ENCODE assay signal across 13 cellular contexts in genomic region chr15:31498329-31498728, GRCh38.
"Had no signal": no experiment of that assay in that cellular context is flagged by ENCODE, and none has a peak within 500 bp of the region (broad histone marks: within the 10 kb centered on the region; RNA-seq: fewer than 3 reads in every experiment).

No MANE protein-coding gene starts in this region.

- H3K4me3 ChIP-seq: esophagus muscularis mucosa, lower lobe of right lung, right atrium auricular region, tibial nerve, uterus had no signal

- H3K36me3 ChIP-seq: lower lobe of right lung, right atrium auricular region, uterus had no signal

- H3K4me1 ChIP-seq: right atrium auricular region, tibial nerve, uterus had no signal

- H3K27ac ChIP-seq: esophagus muscularis mucosa, lower lobe of right lung, right atrium auricular region, tibial nerve, uterus, VCaP had no signal

- DNase-seq: activated CD4-positive, alpha-beta T cell treated with anti-CD3 and anti-CD28 coated beads for 1 hour; activated naive CD4-positive, alpha-beta T cell treated with anti-CD3 and anti-CD28 coated beads for 36 hours; anterior cingulate cortex; effector CD8-positive, alpha-beta T cell; lower lobe of right lung; stimulated activated CD4-positive, alpha-beta T cell treated with anti-CD3 and anti-CD28 coated beads, Interleukin-2, amount 100 ng/mL, for 24 hours; SW 1271; T-helper 2 cell; uterus had no signal

- H3K9me3 ChIP-seq: lower lobe of right lung, uterus had no signal

- H3K27me3 ChIP-seq: esophagus muscularis mucosa, right atrium auricular region, tibial nerve, uterus had no signal

- ATAC-seq: lower lobe of right lung had no signal
